In genomic region chr6:157216570-157216969, GRCh38 we compare ENCODE assay signal across 18 cellular contexts.
DNase-seq lines count a peak whose midpoint lies in the region; ATAC-seq, FAIRE-seq and TF ChIP-seq lines count a peak whose summit lies in the region.
"Had no signal": no experiment of that assay in that cellular context is flagged by ENCODE, and none has a peak within 500 bp of the region (broad histone marks: within the 10 kb centered on the region; RNA-seq: fewer than 3 reads in every experiment).

No MANE protein-coding gene starts in this region.

- H3K27me3 ChIP-seq in CD4-positive, alpha-beta T cell (ENCODE audit: control insufficient read depth, insufficient read depth, low read length), result no peaks in the 10 kb centered on the region
- H3K27me3 ChIP-seq in H1 (replicated peaks in 1 of 4; ENCODE audit: control insufficient read depth in 3 of 4, extremely low read depth in 1 of 4, insufficient read depth in 3 of 4, low read length in 3 of 4), result peaks cover 0 to under 1% (median 0%) of the 10 kb centered on the region in 4 experiments; a peak in 1 of 7 replicates
- H3K27me3 ChIP-seq in spleen (replicated peaks in 1 of 7), result peaks cover 0 to 3% (median 0%) of the 10 kb centered on the region in 7 donors

- H3K79me2 ChIP-seq in H1 (ENCODE audit: control insufficient read depth in 1 of 2, insufficient read depth in 2 of 2, low read length in 2 of 2), result no peaks in the 10 kb centered on the region

- H3K36me3 ChIP-seq in H1 (ENCODE audit: control insufficient read depth in 2 of 4, insufficient read depth in 4 of 4, low read length in 3 of 4) (no peaks in the 10 kb centered on the region), spleen (no peaks in the 10 kb centered on the region)

- H3K4me2 ChIP-seq in H1 (ENCODE audit: insufficient read depth in 1 of 2, low read depth in 2 of 2, low read length in 2 of 2), result no peak overlapping the region

- H2AFZ ChIP-seq in H1 (ENCODE audit: low read length), result no peak overlapping the region

- no peak overlapping the region for H2BK120ac ChIP-seq in H1 (replicated peaks; ENCODE audit: low read depth, low read length)

- no peak overlapping the region for H3K18ac ChIP-seq in H1 (ENCODE audit: extremely low read depth, low read length)

- no peak for ATAC-seq in CD4-positive, alpha-beta T cell (ENCODE audit: poor library complexity)
- ATAC-seq in GM21381 (IDR thresholded peaks at IDR 0.05; ENCODE audit: unreplicated experiment), result no peak

- no peak overlapping the region for H3K27ac Mint-ChIP-seq in CD4-positive, alpha-beta T cell
- H3K27ac Mint-ChIP-seq: CD14-positive monocyte had no signal

- CTCF ChIA-PET in CD4-positive, alpha-beta T cell (lab: Charles Lee), result no interaction called here
- CTCF ChIA-PET in H1 (lab: Charles Lee; ENCODE audit: partially characterized antibody), result interaction anchor here (0.6 to 1.7 kb wide), 4 partner anchors 10 to 358 kb away, joined by 3 read pairs; no protein-coding TSS in a partner anchor

- no peak for TF ChIP-seq RAD21 in H1 (IDR thresholded peaks at IDR 0.05 in 1 of 2, conservative IDR thresholded peaks at IDR 0.05 in 1 of 2; ENCODE audit: low read depth in 2 of 2, low read length in 2 of 2)

- DNase-seq in activated CD4-positive, alpha-beta T cell treated with anti-CD3 and anti-CD28 coated beads for 48 hours, result peak; percentile 43
- DNase-seq in activated CD4-positive, alpha-beta T cell treated with anti-CD3 and anti-CD28 coated beads, Interleukin-2, amount 50 U/mL, for 1 hour, result no peak
- DNase-seq in CD4-positive, alpha-beta T cell, result no peak
- peak in 1 of 2 experiments; percentile 34 for DNase-seq in H1 (ENCODE audit: low read depth in 1 of 2, low spot score in 2 of 2)
- DNase-seq in spleen, result peak; percentile 39
- DNase-seq in putamen (ENCODE audit: low spot score), result no peak
- no peak for DNase-seq in HUDEP-2 (lab: John Stamatoyannopoulos, UW; ENCODE audit: unreplicated experiment in 76 of 76)
- DNase-seq: DND-41, GDM1, HCEC 1CT, Kasumi-1, NCI-H1417, NCI-H1930 had no signal

- peak overlapping the region; percentile 11 for H3K4me3 Mint-ChIP-seq in CD4-positive, alpha-beta T cell
- H3K4me3 Mint-ChIP-seq: CD14-positive monocyte had no signal

- no peak overlapping the region for H4K5ac ChIP-seq in H1 (ENCODE audit: insufficient read length, low read depth, low read length)

- H3K9ac ChIP-seq in H1 (replicated peaks in 1 of 4; ENCODE audit: extremely low read depth in 1 of 4, low read depth in 3 of 4, low read length in 3 of 4), result no peak overlapping the region

- TF ChIP-seq EP300 in H1 (IDR thresholded peaks at IDR 0.05; ENCODE audit: borderline replicate concordance in 1 of 2, low read depth in 2 of 2, low read length in 2 of 2), result no peak

- no peaks in the 10 kb centered on the region for H3K9me3 ChIP-seq in CD4-positive, alpha-beta T cell (ENCODE audit: control insufficient read depth, low read length)
- H3K9me3 ChIP-seq in H1 (ENCODE audit: insufficient read depth in 2 of 2, low read depth in 1 of 2, low read length in 1 of 2) (no peaks in the 10 kb centered on the region), spleen (no peaks in the 10 kb centered on the region)

- H3K23me2 ChIP-seq in H1 (ENCODE audit: low read depth, low read length), result peaks cover 2% of the 10 kb centered on the region; the same call in 1 of the 2 replicates

- H3K56ac ChIP-seq in H1 (replicated peaks; ENCODE audit: insufficient read length, low read depth, low read length), result no peak overlapping the region

- H3K23ac ChIP-seq in H1 (ENCODE audit: insufficient read length), result no peak overlapping the region

- no peak overlapping the region for H3K14ac ChIP-seq in H1 (ENCODE audit: insufficient read length)

- no peaks in the 10 kb centered on the region for H3K36me3 Mint-ChIP-seq in CD4-positive, alpha-beta T cell (ENCODE audit: low read depth)

- peaks cover 2% of the 10 kb centered on the region in 2 experiments for H4K20me1 ChIP-seq in H1 (replicated peaks in 1 of 2; ENCODE audit: control insufficient read depth in 1 of 2, insufficient read depth in 2 of 2, low read length in 2 of 2)

- TF ChIP-seq POLR2A in H1 (IDR thresholded peaks at IDR 0.05; ENCODE audit: control extremely low read depth in 1 of 2, low read depth in 2 of 2, low read length in 2 of 2) (no peak), spleen (IDR thresholded peaks at IDR 0.05) (no peak)

- no peak overlapping the region for H3K27ac ChIP-seq in CD4-positive, alpha-beta T cell (ENCODE audit: low read depth, low read length)
- no peak overlapping the region for H3K27ac ChIP-seq in H1 (ENCODE audit: low read depth, low read length)
- no peak overlapping the region for H3K27ac ChIP-seq in spleen

- peaks cover 10% of the 10 kb centered on the region for H3K4me1 Mint-ChIP-seq in CD4-positive, alpha-beta T cell (ENCODE audit: low read depth)

- 86% methylated on average over 5 of the region's 5 CpGs; no CpG with 5 or more reads in 1 of the 2 experiments for WGBS in H1 (ENCODE audit: extremely low coverage in 1 of 2, insufficient coverage in 1 of 2, insufficient read length in 1 of 2, insufficient replicate concordance in 2 of 2, low coverage in 1 of 2, low lambda C conversion rate in 2 of 2, missing lambda C conversion rate in 1 of 2), 2 experiments
- WGBS in spleen, 5 donors, result 76 to 91% (median 84%) methylated on average over 5 of the region's 5 CpGs

- H3K27me3 Mint-ChIP-seq in CD4-positive, alpha-beta T cell, result no peaks in the 10 kb centered on the region

- H2BK20ac ChIP-seq in H1 (ENCODE audit: low read length), result no peak overlapping the region

- TF ChIP-seq CTCF in CD4-positive, alpha-beta T cell (IDR thresholded peaks at IDR 0.05), result no peak
- TF ChIP-seq CTCF in H1 (IDR thresholded peaks at IDR 0.05; ENCODE audit: control extremely low read depth in 1 of 3, insufficient read depth in 1 of 3, low read depth in 1 of 3, low read length in 3 of 3), result no peak
- TF ChIP-seq CTCF in spleen (IDR thresholded peaks at IDR 0.05 in 8 of 11, conservative IDR thresholded peaks at IDR 0.05 in 3 of 11), result no peak

- no peak overlapping the region for H2BK5ac ChIP-seq in H1 (ENCODE audit: low read depth, low read length)

- 0 out of 2 replicates have a peak overlapping the region, but pooled peaks have one; percentile 26 for H4K8ac ChIP-seq in H1 (ENCODE audit: extremely low read depth, insufficient read depth, low read length)

- POLR2A ChIA-PET in CD4-positive, alpha-beta T cell (lab: Charles Lee), result no interaction called here
- POLR2A ChIA-PET in H1 (lab: Charles Lee; ENCODE audit: partially characterized antibody), result no interaction called here

- no peak overlapping the region for H3K4ac ChIP-seq in H1 (replicated peaks; ENCODE audit: insufficient read length, low read depth, low read length)

- no peak overlapping the region for H2AK5ac ChIP-seq in H1 (ENCODE audit: low read depth, low read length)

- intact Hi-C loops in CD4-positive, alpha-beta T cell (cut with DNase I, micrococcal nuclease), result no loop called here
- intact Hi-C loops in spleen (cut with DNase I; ENCODE audit: low total_unique reads), result no loop called here

- no peak for FAIRE-seq in H1 (lab: Jason Lieb, UNC)
- FAIRE-seq: A204.1, D721Med, GM12892 had no signal

- H3K4me1 ChIP-seq in H1 (replicated peaks in 1 of 4; ENCODE audit: control insufficient read depth in 3 of 4, insufficient read depth in 4 of 4, low read length in 3 of 4) (peaks cover 0 to 6% (median 0%) of the 10 kb centered on the region in 4 experiments; a peak in 1 of 7 replicates), spleen (peaks cover 0 to 16% (median 8%) of the 10 kb centered on the region in 6 donors)

- H3K9me3 Mint-ChIP-seq in CD4-positive, alpha-beta T cell, result no peaks in the 10 kb centered on the region

- no peaks in the 10 kb centered on the region for H3K79me1 ChIP-seq in H1 (ENCODE audit: low read depth, low read length)

- no peak overlapping the region for H4K91ac ChIP-seq in H1 (replicated peaks; ENCODE audit: insufficient read length, low read length)

- H3K4me3 ChIP-seq in H1 (ENCODE audit: extremely low read depth in 1 of 4, insufficient read depth in 2 of 4, low read depth in 3 of 4, low read length in 4 of 4) (no peak overlapping the region), spleen (no peak overlapping the region)

- H2BK12ac ChIP-seq in H1 (ENCODE audit: low read depth, low read length), result no peak overlapping the region; the same call in 1 of the 2 replicates

- H2BK15ac ChIP-seq in H1 (ENCODE audit: low read length), result no peak overlapping the region

TF ChIP-seq in H1, 55 proteins besides CTCF, POLR2A, EP300 and RAD21:
- TF ChIP-seq SRF (IDR thresholded peaks at IDR 0.05; ENCODE audit: low read depth, low read length), result no peak
- TF ChIP-seq CEBPB (IDR thresholded peaks at IDR 0.05; ENCODE audit: low read depth, low read length), result no peak
- no peak for TF ChIP-seq POLR2AphosphoS5 (IDR thresholded peaks at IDR 0.05; ENCODE audit: low read depth, low read length)
- no peak for TF ChIP-seq TAF1 (IDR thresholded peaks at IDR 0.05; ENCODE audit: low read depth, low read length)
- TF ChIP-seq TBP (IDR thresholded peaks at IDR 0.05; ENCODE audit: low read depth, low read length), result no peak

Comparison
In these comparisons a context has a peak if more than half of its experiments do, and no peak if none do; other contexts are left out.
1. DNase-seq: peak in activated CD4-positive, alpha-beta T cell treated with anti-CD3 and anti-CD28 coated beads for 48 hours (single experiment) and spleen (single experiment); none in activated CD4-positive, alpha-beta T cell treated with anti-CD3 and anti-CD28 coated beads, Interleukin-2, amount 50 U/mL, for 1 hour (single experiment), CD4-positive, alpha-beta T cell (0 of 10), putamen (single experiment) and HUDEP-2 (0 of 76).